ENCODE assay signal across 23 cellular contexts in the genomic region with DNA sequence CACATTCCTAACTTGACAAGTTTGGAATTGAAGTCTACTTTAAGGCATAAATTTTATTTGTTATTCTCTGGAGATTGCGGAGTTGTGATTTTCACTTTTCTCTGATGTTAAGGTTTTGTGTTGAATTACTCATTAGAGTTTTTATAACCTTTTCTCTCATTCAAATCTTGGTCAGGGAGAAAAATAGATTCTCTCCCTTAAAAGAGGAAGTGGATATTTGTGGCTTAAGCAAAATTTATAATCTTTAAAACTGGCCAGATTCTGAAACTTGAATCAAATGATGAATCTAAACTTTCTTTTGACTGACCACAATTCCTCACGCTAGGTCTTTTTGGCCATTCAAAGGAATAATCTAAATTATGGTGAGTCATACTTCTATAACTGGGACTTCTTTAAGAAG.
DNase-seq lines count a peak whose midpoint lies in the region; ATAC-seq, FAIRE-seq and TF ChIP-seq lines count a peak whose summit lies in the region.
"Had no signal": no experiment of that assay in that cellular context is flagged by ENCODE, and none has a peak within 500 bp of the region (broad histone marks: within the 10 kb centered on the region; RNA-seq: fewer than 3 reads in every experiment).

No MANE protein-coding gene starts in this region.

- RAD21 ChIA-PET in GM12878 (lab: Charles Lee; ENCODE audit: unreplicated experiment), result no interaction called here

- H3K9me3 ChIP-seq in GM12878 (replicated peaks; ENCODE audit: control insufficient read depth, insufficient read depth, low read length), result no peaks in the 10 kb centered on the region
- no peaks in the 10 kb centered on the region for H3K9me3 ChIP-seq in small intestine (ENCODE audit: control insufficient read depth, low read depth)
- H3K9me3 ChIP-seq: lower lobe of right lung had no signal

- H3K9ac ChIP-seq in GM12878 (ENCODE audit: control insufficient read depth, insufficient read depth, low read length), result no peak overlapping the region

- 23% methylated on average over 2 of the region's 2 CpGs for WGBS in GM12878 (ENCODE audit: insufficient coverage, insufficient replicate concordance, low lambda C conversion rate, missing lambda C conversion rate)
- 85 to 90% (median 89%) methylated on average over 2 of the region's 2 CpGs for WGBS in small intestine, 3 donors

- ATAC-seq in GM18870 (IDR thresholded peaks at IDR 0.05; ENCODE audit: unreplicated experiment) (peak; percentile 36), GM21786 (IDR thresholded peaks at IDR 0.05; ENCODE audit: unreplicated experiment) (peak; percentile 42), HG03175 (IDR thresholded peaks at IDR 0.05; ENCODE audit: unreplicated experiment) (peak; percentile 24), GM12878 (no peak), HG02938 (IDR thresholded peaks at IDR 0.05; ENCODE audit: unreplicated experiment) (no peak)
- no peak for ATAC-seq in stimulated activated naive CD8-positive, alpha-beta T cell treated with anti-CD3 and anti-CD28 coated beads, Interleukin-15, amount 100 ng/mL, for 72 hours
- ATAC-seq: activated CD8-positive, alpha-beta memory T cell treated with anti-CD3 and anti-CD28 coated beads, Interleukin-2, amount 10 ng/mL, durations not matched to agents 7 days and 5 days; foreskin keratinocyte; lower lobe of right lung had no signal

- BruUV-seq in GM12878 (replicated peaks; lab: Mats Ljungman, UMichigan), result no TSS peak

- no peak overlapping the region for H3K4me3 Mint-ChIP-seq in stimulated activated naive CD8-positive, alpha-beta T cell treated with anti-CD3 and anti-CD28 coated beads, Interleukin-15, amount 100 ng/mL, for 72 hours
- H3K4me3 Mint-ChIP-seq: activated CD8-positive, alpha-beta memory T cell treated with anti-CD3 and anti-CD28 coated beads, Interleukin-2, amount 10 ng/mL, durations not matched to agents 7 days and 5 days had no signal

- no peak for TF ChIP-seq RAD21 in GM12878 (IDR thresholded peaks at IDR 0.05; ENCODE audit: insufficient read depth, low read depth, low read length)

- FAIRE-seq in GM12878 (lab: Jason Lieb, UNC) (no peak), small intestine (lab: Jason Lieb, UNC) (no peak)
- FAIRE-seq: islet of Langerhans, TTC549 had no signal

- H3K27ac Mint-ChIP-seq in stimulated activated naive CD8-positive, alpha-beta T cell treated with anti-CD3 and anti-CD28 coated beads, Interleukin-15, amount 100 ng/mL, for 72 hours, result no peak overlapping the region
- H3K27ac Mint-ChIP-seq: activated CD8-positive, alpha-beta memory T cell treated with anti-CD3 and anti-CD28 coated beads, Interleukin-2, amount 10 ng/mL, durations not matched to agents 7 days and 5 days had no signal

- H4K20me1 ChIP-seq in GM12878 (ENCODE audit: control insufficient read depth, insufficient read depth), result no peaks in the 10 kb centered on the region

- DNase-seq in GM12878 (ENCODE audit: low read depth, low spot score) (no peak), small intestine (no peak)
- no peak for DNase-seq in stimulated activated CD4-positive, alpha-beta T cell treated with anti-CD3 and anti-CD28 coated beads, Interleukin-4, amount 100 ng/mL, for 1 hour
- no peak for DNase-seq in stimulated activated naive CD8-positive, alpha-beta T cell treated with anti-CD3 and anti-CD28 coated beads, Interleukin-15, amount 100 ng/mL, for 72 hours
- DNase-seq: activated CD4-positive, alpha-beta T cell treated with anti-CD3 and anti-CD28 coated beads for 4 hours; activated CD8-positive, alpha-beta memory T cell treated with anti-CD3 and anti-CD28 coated beads, Interleukin-2, amount 10 ng/mL, durations not matched to agents 7 days and 5 days; activated gamma-delta T cell; foreskin keratinocyte; hippocampal formation; KBM-7; lower lobe of right lung; NCI-H2029; NCI-H510A; stimulated activated CD4-positive, alpha-beta T cell treated with anti-CD3 and anti-CD28 coated beads, Interleukin-4, amount 100 ng/mL, for 24 hours had no signal

- no peaks in the 10 kb centered on the region for H3K27me3 Mint-ChIP-seq in stimulated activated naive CD8-positive, alpha-beta T cell treated with anti-CD3 and anti-CD28 coated beads, Interleukin-15, amount 100 ng/mL, for 72 hours
- H3K27me3 Mint-ChIP-seq: activated CD8-positive, alpha-beta memory T cell treated with anti-CD3 and anti-CD28 coated beads, Interleukin-2, amount 10 ng/mL, durations not matched to agents 7 days and 5 days had no signal

- no peak overlapping the region for H3K27ac ChIP-seq in GM12878 (ENCODE audit: control insufficient read depth, insufficient read depth)
- H3K27ac ChIP-seq in small intestine (ENCODE audit: low read depth in 1 of 2, low read length in 1 of 2), result no peak overlapping the region
- H3K27ac ChIP-seq: cardiac muscle cell, epithelial cell of prostate, foreskin keratinocyte, lower lobe of right lung had no signal

- POLR2A ChIA-PET in GM12878 (lab: Charles Lee), result no interaction called here

- H3K4me1 ChIP-seq in GM12878 (ENCODE audit: control insufficient read depth, insufficient read depth, low read length) (no peaks in the 10 kb centered on the region), small intestine (ENCODE audit: control insufficient read depth in 2 of 2, insufficient read depth in 1 of 2, low read depth in 1 of 2, low read length in 1 of 2) (no peaks in the 10 kb centered on the region)
- H3K4me1 ChIP-seq: foreskin keratinocyte, lower lobe of right lung had no signal

- SMC1A ChIA-PET in GM12878 (lab: Charles Lee; ENCODE audit: uncharacterized antibody, unreplicated experiment), result no interaction called here

- no peak overlapping the region for H2AFZ ChIP-seq in GM12878 (ENCODE audit: control insufficient read depth, low read depth, low read length)

- H3K36me3 ChIP-seq in GM12878 (ENCODE audit: control insufficient read depth in 2 of 2, insufficient read depth in 2 of 2, low read length in 1 of 2) (no peaks in the 10 kb centered on the region), small intestine (ENCODE audit: control insufficient read depth in 2 of 2, insufficient read depth in 2 of 2, low read length in 2 of 2) (no peaks in the 10 kb centered on the region)
- H3K36me3 ChIP-seq: cardiac muscle cell, lower lobe of right lung had no signal

- H3K27me3 ChIP-seq in GM12878 (replicated peaks in 1 of 2; ENCODE audit: control insufficient read depth in 2 of 2, insufficient read depth in 2 of 2, low read length in 1 of 2) (no peaks in the 10 kb centered on the region), small intestine (ENCODE audit: control insufficient read depth in 2 of 2, insufficient read depth in 2 of 2, low read length in 2 of 2) (no peaks in the 10 kb centered on the region)
- H3K27me3 ChIP-seq: cardiac muscle cell, foreskin keratinocyte had no signal

- H3K4me1 Mint-ChIP-seq in stimulated activated naive CD8-positive, alpha-beta T cell treated with anti-CD3 and anti-CD28 coated beads, Interleukin-15, amount 100 ng/mL, for 72 hours, result no peaks in the 10 kb centered on the region
- H3K4me1 Mint-ChIP-seq: activated CD8-positive, alpha-beta memory T cell treated with anti-CD3 and anti-CD28 coated beads, Interleukin-2, amount 10 ng/mL, durations not matched to agents 7 days and 5 days had no signal

- CTCF ChIA-PET in GM12878 (lab: Yijun Ruan, JAX), result no interaction called here

- TF ChIP-seq POLR2A in GM12878 (IDR thresholded peaks at IDR 0.05; ENCODE audit: low read depth, low read length), result no peak

- H3K79me2 ChIP-seq in GM12878 (ENCODE audit: control insufficient read depth, insufficient read depth, low read length), result no peaks in the 10 kb centered on the region

- TF ChIP-seq CTCF in GM12878 (IDR thresholded peaks at IDR 0.05 in 2 of 3, conservative IDR thresholded peaks at IDR 0.05 in 1 of 3; ENCODE audit: control insufficient read depth in 2 of 3, extremely low read depth in 1 of 3, insufficient read depth in 1 of 3, low read depth in 3 of 3, low read length in 3 of 3), result no peak

- H3K9me3 Mint-ChIP-seq in stimulated activated naive CD8-positive, alpha-beta T cell treated with anti-CD3 and anti-CD28 coated beads, Interleukin-15, amount 100 ng/mL, for 72 hours, result no peaks in the 10 kb centered on the region

- in situ Hi-C loops in GM12878 (cut with MboI), result no loop called here

- no peak for TF ChIP-seq EP300 in GM12878 (IDR thresholded peaks at IDR 0.05; ENCODE audit: borderline replicate concordance in 1 of 2, control insufficient read depth in 1 of 2, low read depth in 2 of 2, low read length in 2 of 2)

- H3K4me3 ChIP-seq in GM12878 (no peak overlapping the region), small intestine (ENCODE audit: low read depth in 1 of 2, low read length in 2 of 2) (no peak overlapping the region)
- H3K4me3 ChIP-seq: cardiac muscle cell, lower lobe of right lung, smooth muscle cell had no signal

- intact Hi-C loops in GM12878 (cut with micrococcal nuclease; ENCODE audit: unreplicated experiment), result no loop called here

- no peak overlapping the region for H3K4me2 ChIP-seq in GM12878 (ENCODE audit: control insufficient read depth, insufficient read depth)
- H3K4me2 ChIP-seq: smooth muscle cell had no signal

TF ChIP-seq in GM12878, 131 proteins besides CTCF, POLR2A, EP300 and RAD21:
- TF ChIP-seq SPI1 (IDR thresholded peaks at IDR 0.05; ENCODE audit: borderline replicate concordance, insufficient read depth, low read depth, low read length) (peak; percentile 63; the same call in 1 of the 2 replicates), SMC3 (IDR thresholded peaks at IDR 0.05; ENCODE audit: borderline replicate concordance, low read length) (no peak)
TF ChIP-seq in GM12878: peak in this region for 1.

Comparison
In these comparisons a context has a peak if more than half of its experiments do, and no peak if none do; other contexts are left out.
1. ATAC-seq: peak in GM18870 (single experiment), GM21786 (single experiment) and HG03175 (single experiment); none in GM12878 (single experiment), HG02938 (single experiment) and stimulated activated naive CD8-positive, alpha-beta T cell treated with anti-CD3 and anti-CD28 coated beads, Interleukin-15, amount 100 ng/mL, for 72 hours (single experiment).